ENCODE assay signal across 1 cellular context in the genomic region with DNA sequence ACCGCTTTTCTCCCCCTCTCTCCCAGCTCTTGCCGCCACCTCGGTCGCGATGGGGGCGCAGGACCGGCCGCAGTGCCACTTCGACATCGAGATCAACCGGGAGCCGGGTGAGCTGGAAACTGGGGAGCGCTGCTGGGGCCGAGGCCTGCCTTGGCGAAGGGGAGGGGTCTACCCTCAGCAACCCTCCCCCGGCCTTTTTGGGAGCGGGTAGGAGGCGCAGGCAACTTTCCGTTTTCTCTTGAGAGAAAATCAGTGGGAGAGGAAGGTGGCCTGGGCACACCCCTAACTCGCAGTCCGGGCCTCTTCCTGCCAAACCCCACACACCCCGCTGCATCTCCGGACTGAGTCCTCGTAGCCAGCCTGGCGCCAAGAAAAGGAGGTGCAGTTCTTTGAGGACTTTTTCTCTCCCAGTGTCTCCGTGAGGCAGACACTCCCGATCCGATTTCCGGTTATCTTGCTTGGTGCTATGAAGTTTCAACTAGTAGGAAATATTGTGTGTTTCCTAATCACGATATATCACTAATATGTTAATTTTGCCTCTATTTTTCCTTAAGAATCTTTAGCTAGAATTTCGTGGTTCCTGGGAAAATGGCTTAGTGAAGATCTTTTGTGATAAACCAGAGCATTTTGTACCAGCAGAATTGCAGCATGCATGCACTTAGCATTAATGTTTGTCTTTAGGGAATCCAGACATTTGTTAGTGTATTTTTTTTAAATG.
A peak's percentile ranks its signal among the peaks of the same experiment; 100 is the strongest.
TF ChIP-seq lines count a peak whose summit lies in the region.

No MANE protein-coding gene starts in this region.

TF ChIP-seq in H1, 55 proteins besides CTCF, POLR2A, EP300 and RAD21:
- TF ChIP-seq POLR2AphosphoS5 (IDR thresholded peaks at IDR 0.05; ENCODE audit: low read depth, low read length) (0 out of 2 replicates have a peak, but pooled peaks have one; percentile 26), SIN3A (conservative IDR thresholded peaks at IDR 0.05 in 1 of 2, IDR thresholded peaks at IDR 0.05 in 1 of 2; ENCODE audit: low read depth in 1 of 2, low read length in 2 of 2) (peak in 1 of 2 experiments; percentile 12; a peak in 1 of 4 replicates), ASH2L (IDR thresholded peaks at IDR 0.05; ENCODE audit: low read length) (peak; percentile 70), SAP30 (IDR thresholded peaks at IDR 0.05; ENCODE audit: insufficient read depth, insufficient replicate concordance, low read length) (peak; percentile 33), TBP (IDR thresholded peaks at IDR 0.05; ENCODE audit: low read depth, low read length) (peak; percentile 15; the same call in 1 of the 2 replicates), KDM4A (IDR thresholded peaks at IDR 0.05; ENCODE audit: low read depth, low read length, severe bottlenecking) (peak; percentile 58), PHF8 (conservative IDR thresholded peaks at IDR 0.05; ENCODE audit: low read depth, low read length) (peak; percentile 20; the same call in 1 of the 2 replicates), SIX5 (IDR thresholded peaks at IDR 0.05; ENCODE audit: low read depth, low read length) (no peak)
- TF ChIP-seq, protein P1, sequence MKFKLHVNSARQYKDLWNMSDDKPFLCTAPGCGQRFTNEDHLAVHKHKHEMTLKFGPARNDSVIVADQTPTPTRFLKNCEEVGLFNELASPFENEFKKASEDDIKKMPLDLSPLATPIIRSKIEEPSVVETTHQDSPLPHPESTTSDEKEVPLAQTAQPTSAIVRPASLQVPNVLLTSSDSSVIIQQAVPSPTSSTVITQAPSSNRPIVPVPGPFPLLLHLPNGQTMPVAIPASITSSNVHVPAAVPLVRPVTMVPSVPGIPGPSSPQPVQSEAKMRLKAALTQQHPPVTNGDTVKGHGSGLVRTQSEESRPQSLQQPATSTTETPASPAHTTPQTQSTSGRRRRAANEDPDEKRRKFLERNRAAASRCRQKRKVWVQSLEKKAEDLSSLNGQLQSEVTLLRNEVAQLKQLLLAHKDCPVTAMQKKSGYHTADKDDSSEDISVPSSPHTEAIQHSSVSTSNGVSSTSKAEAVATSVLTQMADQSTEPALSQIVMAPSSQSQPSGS (IDR thresholded peaks at IDR 0.05; ENCODE audit: low read length): no peak
